ENCODE assay signal across 8 cellular contexts in the genomic region with DNA sequence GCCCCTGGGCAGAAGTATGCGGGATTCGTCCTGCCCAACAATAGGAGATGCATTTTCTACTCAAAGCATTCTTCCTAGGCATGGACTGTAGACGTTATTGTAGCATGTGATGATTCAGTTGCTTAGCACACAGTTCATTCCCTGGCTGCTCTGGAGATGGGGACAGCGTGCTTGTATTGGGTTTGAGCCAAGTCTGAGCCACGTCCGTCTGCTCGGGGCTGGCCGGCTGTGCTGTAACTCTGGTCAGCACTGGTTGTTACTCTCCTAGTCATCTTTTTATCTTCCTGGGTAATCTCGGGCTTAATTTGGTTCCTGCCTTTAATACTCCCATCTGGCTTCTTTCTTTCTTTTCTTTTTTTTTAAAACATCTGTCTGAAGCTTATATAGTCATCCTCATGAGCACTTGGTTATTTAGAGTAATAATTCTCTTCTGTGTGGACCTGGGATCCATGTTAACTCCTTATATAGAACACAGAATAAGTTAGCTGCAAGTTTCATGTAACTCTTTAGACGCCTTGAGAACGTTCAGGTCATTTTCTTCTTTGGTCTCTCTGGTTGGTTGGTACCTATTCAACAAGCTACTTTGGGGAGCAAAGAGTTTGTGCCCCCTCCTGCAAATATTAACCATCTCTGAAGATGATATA.
DNase-seq lines count a peak whose midpoint lies in the region; ATAC-seq, FAIRE-seq and TF ChIP-seq lines count a peak whose summit lies in the region.

No MANE protein-coding gene starts in this region.

- no peaks in the 10 kb centered on the region for H3K36me3 Mint-ChIP-seq in effector memory CD8-positive, alpha-beta T cell (ENCODE audit: insufficient read depth)

- DNase-seq in AG08396 (ENCODE audit: low spot score) (peak; percentile 85), NCI-H524 treated with DMSO at 0.1 percent for 48 hours (lab: John Stamatoyannopoulos, UW) (peak; percentile 51), dermis blood vessel endothelial cell (peak; percentile 99), medulla oblongata (ENCODE audit: extremely low spot score) (peak; percentile 59), GM12891 (ENCODE audit: insufficient read length, low spot score) (no peak), NCI-H1694 treated with DMSO at 0.1 percent for 48 hours (lab: John Stamatoyannopoulos, UW) (no peak)
- DNase-seq in effector memory CD8-positive, alpha-beta T cell: no peak

- no peaks in the 10 kb centered on the region for H3K9me3 Mint-ChIP-seq in effector memory CD8-positive, alpha-beta T cell

- H3K4me3 Mint-ChIP-seq in effector memory CD8-positive, alpha-beta T cell: no peak overlapping the region

- TF ChIP-seq POLR2A in GM12891 (IDR thresholded peaks at IDR 0.05; ENCODE audit: low read depth, low read length): no peak

- no peak overlapping the region for H3K27ac Mint-ChIP-seq in effector memory CD8-positive, alpha-beta T cell

- H3K4me1 Mint-ChIP-seq in effector memory CD8-positive, alpha-beta T cell (ENCODE audit: low read depth in 2 of 2): no peaks in the 10 kb centered on the region

- no peak for FAIRE-seq in GM12891 (lab: Jason Lieb, UNC)

- H3K27me3 Mint-ChIP-seq in effector memory CD8-positive, alpha-beta T cell: peaks cover 0 to 6% of the 10 kb centered on the region in 2 donors

- no peak for ATAC-seq in effector memory CD8-positive, alpha-beta T cell (replicated peaks)
- ATAC-seq in HG03571 (IDR thresholded peaks at IDR 0.05; ENCODE audit: unreplicated experiment): no peak

TF ChIP-seq in GM12891, 5 proteins besides CTCF, POLR2A, EP300 and RAD21:
- TF ChIP-seq TAF1 (IDR thresholded peaks at IDR 0.05; ENCODE audit: low read depth, low read length) (no peak), SPI1 (IDR thresholded peaks at IDR 0.05; ENCODE audit: low read depth, low read length) (no peak), POLR2AphosphoS5 (IDR thresholded peaks at IDR 0.05; ENCODE audit: low read depth, low read length) (no peak), PAX5 (IDR thresholded peaks at IDR 0.05; ENCODE audit: insufficient read depth, low read length, severe bottlenecking) (no peak)

Comparison
In these comparisons a context has a peak if more than half of its experiments do, and no peak if none do; other contexts are left out.
1. DNase-seq: peak in AG08396 (single experiment), NCI-H524 treated with DMSO at 0.1 percent for 48 hours (single experiment), dermis blood vessel endothelial cell (single experiment) and medulla oblongata (single experiment); none in GM12891 (single experiment), effector memory CD8-positive, alpha-beta T cell (0 of 3) and NCI-H1694 treated with DMSO at 0.1 percent for 48 hours (single experiment).